In the genomic region with DNA sequence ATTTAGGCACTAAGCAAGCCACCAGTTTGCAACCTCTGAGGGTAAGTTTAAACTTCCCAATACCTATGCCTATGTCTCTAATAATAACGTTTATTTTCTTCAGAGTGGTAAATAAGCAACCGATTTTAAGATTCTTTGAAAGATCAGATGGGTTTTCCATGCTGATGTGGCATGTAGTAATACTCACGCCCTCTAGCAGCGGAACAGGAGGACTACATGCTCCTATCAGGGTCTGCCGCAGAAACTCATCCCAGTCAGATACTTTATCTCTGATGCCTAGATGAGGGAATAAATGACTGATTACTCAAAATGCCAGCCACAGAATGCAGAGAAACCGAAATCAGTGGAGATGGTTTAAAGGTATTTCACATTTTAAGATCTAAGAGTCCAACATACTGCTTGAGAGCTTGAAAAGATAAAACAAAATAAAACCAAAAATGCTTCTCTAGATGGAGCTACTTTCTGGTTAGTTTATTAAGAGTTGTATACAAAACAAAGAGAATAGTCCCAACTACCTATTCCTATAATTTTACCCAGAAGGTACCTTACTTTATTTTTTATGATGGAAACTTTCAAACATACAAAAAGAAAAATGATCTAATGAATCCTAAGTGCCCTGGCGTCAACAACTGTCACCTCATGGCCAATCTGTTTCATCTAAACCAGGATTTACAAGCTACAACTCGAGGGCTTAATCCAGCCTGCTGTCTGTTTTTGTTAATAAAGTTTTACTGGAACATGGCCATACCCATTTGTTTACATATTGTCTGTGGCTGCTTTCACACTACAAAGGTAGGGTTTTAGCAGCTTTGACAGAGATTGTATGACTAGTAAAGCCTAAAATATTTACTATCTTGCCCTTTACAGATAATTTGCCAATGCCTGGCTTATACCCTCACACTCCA, we compare ENCODE assay signal across 8 cellular contexts. TPM values are rescaled to one million over a fixed set of nuclear protein-coding genes. Genes with fewer than 3 reads are reported as not detected.
DNase-seq lines count a peak whose midpoint lies in the region; ATAC-seq, FAIRE-seq and TF ChIP-seq lines count a peak whose summit lies in the region.

No MANE protein-coding gene starts in this region.

- H3K9me3 ChIP-seq in HEK293 (ENCODE audit: control insufficient read depth, insufficient read depth, low read depth, low read length) (no peaks in the 10 kb centered on the region), endothelial cell of umbilical vein (replicated peaks; ENCODE audit: control insufficient read depth, insufficient read depth, low read length) (no peaks in the 10 kb centered on the region)

- H3K36me3 ChIP-seq in HEK293 (ENCODE audit: control insufficient read depth in 2 of 2, insufficient read depth in 1 of 2, low read length in 2 of 2) = peaks cover 3 to 5% of the 10 kb centered on the region in 2 experiments; a peak in 2 of 3 replicates
- no peaks in the 10 kb centered on the region for H3K36me3 ChIP-seq in endothelial cell of umbilical vein (ENCODE audit: control insufficient read depth in 2 of 2, extremely low read depth in 1 of 2, insufficient read depth in 2 of 2, low read length in 2 of 2)

- H3K79me2 ChIP-seq in endothelial cell of umbilical vein (ENCODE audit: control insufficient read depth, insufficient read depth, low read length) = no peaks in the 10 kb centered on the region

- POLR2A ChIA-PET in HEK293 (lab: Yijun Ruan, JAX) (no interaction called here), endothelial cell of umbilical vein (lab: Charles Lee) (no interaction called here)

- DNase-seq in DMS 273 treated with DMSO at 0.1 percent for 48 hours (lab: John Stamatoyannopoulos, UW) (peak; percentile 9), NCI-H748 (lab: John Stamatoyannopoulos, UW; ENCODE audit: unreplicated experiment) (peak; percentile 36), endothelial cell of umbilical vein (ENCODE audit: low read depth, low spot score) (peak; percentile 59), myocyte (ENCODE audit: low read depth) (peak; percentile 60)
- DNase-seq in activated CD8-positive, alpha-beta memory T cell treated with anti-CD3 and anti-CD28 coated beads, Interleukin-2, amount 50 U/mL, for 1 hour (ENCODE audit: extremely low read depth) = peak; percentile 19
- peak; percentile 18 to 34 for DNase-seq in stimulated activated CD8-positive, alpha-beta memory T cell treated with anti-CD3 and anti-CD28 coated beads, Interleukin-7, amount 100 ng/mL, for 48 hours (ENCODE audit: extremely low read depth in 1 of 2, low read depth in 1 of 2)

- no peaks in the 10 kb centered on the region for H3K9me1 ChIP-seq in endothelial cell of umbilical vein (replicated peaks; ENCODE audit: control insufficient read depth, extremely low read depth, insufficient read depth, low read length)

- intact Hi-C loops in endothelial cell of umbilical vein (cut with micrococcal nuclease) = loop anchor here (1.0 to 2.0 kb wide), 3 partner anchors 84 to 192 kb away; no protein-coding TSS in a partner anchor

- no peak overlapping the region for H3K9ac ChIP-seq in endothelial cell of umbilical vein (replicated peaks; ENCODE audit: extremely low read depth, insufficient read depth, low read length)

- no TSS peak for BruUV-seq in endothelial cell of umbilical vein (replicated peaks; lab: Mats Ljungman, UMichigan)

- no peak overlapping the region for H3K4me2 ChIP-seq in endothelial cell of umbilical vein (ENCODE audit: insufficient read depth, low read length)

- ATAC-seq in HG03521 (IDR thresholded peaks at IDR 0.05; ENCODE audit: unreplicated experiment) = no peak

- peak overlapping the region; percentile 12 for H2AFZ ChIP-seq in endothelial cell of umbilical vein (ENCODE audit: low read depth, low read length)

- H3K27me3 ChIP-seq in endothelial cell of umbilical vein (ENCODE audit: control insufficient read depth in 2 of 2, insufficient read depth in 2 of 2, low read length in 2 of 2) = no peaks in the 10 kb centered on the region

- dilution Hi-C loops in endothelial cell of umbilical vein (cut with MboI; ENCODE audit: extremely low pct_ligation_motif_present, low sequenced_read_pairs) = no loop called here

- FAIRE-seq in endothelial cell of umbilical vein (lab: Jason Lieb, UNC) = peak; percentile 86

- H3K4me1 ChIP-seq in HEK293 (ENCODE audit: control insufficient read depth, insufficient read depth, low read length) (peaks cover 3% of the 10 kb centered on the region; the same call in 1 of the 2 replicates), endothelial cell of umbilical vein (ENCODE audit: control insufficient read depth, extremely low read depth, insufficient read depth, low read length) (no peaks in the 10 kb centered on the region)

- TF ChIP-seq CTCF in HEK293 (tag by site-specific recombination; IDR thresholded peaks at IDR 0.05) (no peak), endothelial cell of umbilical vein (IDR thresholded peaks at IDR 0.05; ENCODE audit: extremely low read depth in 1 of 2, insufficient read depth in 1 of 2, low read depth in 1 of 2, low read length in 2 of 2) (peak; percentile 65 to 72)

- no peak for TF ChIP-seq POLR2A in endothelial cell of umbilical vein (IDR thresholded peaks at IDR 0.05; ENCODE audit: low read depth, low read length)

- H3K4me3 ChIP-seq in HEK293 (ENCODE audit: low read depth, low read length) = no peak overlapping the region
- H3K4me3 ChIP-seq in endothelial cell of umbilical vein (replicated peaks in 1 of 3; ENCODE audit: insufficient read depth in 1 of 3, low read depth in 1 of 3, low read length in 3 of 3) = no peak overlapping the region

- CTCF ChIA-PET in HEK293 (lab: Yijun Ruan, JAX) = interaction anchor here (0.5 to 1.0 kb wide), 9 partner anchors 8 to 52 kb away, joined by 3 to 5 read pairs (median 3); no protein-coding TSS in a partner anchor
- CTCF ChIA-PET in endothelial cell of umbilical vein (lab: Charles Lee) = interaction anchor here (0.6 to 2.4 kb wide), 40 partner anchors 8 to 228 kb away, joined by 3 to 21 read pairs (median 4); a partner anchor contains a TSS

- no peak overlapping the region for H3K27ac ChIP-seq in HEK293 (ENCODE audit: extremely low read depth, low read depth, low read length)
- no peak overlapping the region for H3K27ac ChIP-seq in endothelial cell of umbilical vein (ENCODE audit: insufficient read depth, low read depth, low read length)

- no peaks in the 10 kb centered on the region for H4K20me1 ChIP-seq in endothelial cell of umbilical vein (replicated peaks; ENCODE audit: control insufficient read depth, extremely low read depth, insufficient read depth, low read length)

TF ChIP-seq in HEK293, 187 proteins besides CTCF, POLR2A, EP300 and RAD21 (continues in another document):
- TF ChIP-seq ZNF433 (tag by site-specific recombination; IDR thresholded peaks at IDR 0.05; ENCODE audit: low read depth) (no peak), ZNF629 (tag by site-specific recombination; IDR thresholded peaks at IDR 0.05) (peak; percentile 28; the same call in 1 of the 2 replicates), ZNF335 (tag by site-specific recombination; conservative IDR thresholded peaks at IDR 0.05) (0 out of 2 replicates have a peak, but pooled peaks have one; percentile 15), FEZF1 (tag by site-specific recombination; IDR thresholded peaks at IDR 0.05) (peak; percentile 20; the same call in 1 of the 2 replicates), ZNF214 (tag by site-specific recombination; IDR thresholded peaks at IDR 0.05; ENCODE audit: borderline replicate concordance) (no peak)

TF ChIP-seq in endothelial cell of umbilical vein, 7 proteins besides CTCF, POLR2A, EP300 and RAD21:
- TF ChIP-seq, protein P1, sequence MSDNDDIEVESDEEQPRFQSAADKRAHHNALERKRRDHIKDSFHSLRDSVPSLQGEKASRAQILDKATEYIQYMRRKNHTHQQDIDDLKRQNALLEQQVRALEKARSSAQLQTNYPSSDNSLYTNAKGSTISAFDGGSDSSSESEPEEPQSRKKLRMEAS (IDR thresholded peaks at IDR 0.05; ENCODE audit: insufficient read depth, insufficient read length) = no peak
- TF ChIP-seq EZH2 (IDR thresholded peaks at IDR 0.05; ENCODE audit: borderline replicate concordance, low read depth, low read length, severe bottlenecking) (no peak), JUN (IDR thresholded peaks at IDR 0.05; ENCODE audit: borderline replicate concordance, insufficient read depth, insufficient read length, low read depth) (no peak), MYC (IDR thresholded peaks at IDR 0.05; ENCODE audit: low read depth, low read length) (no peak)

RNA-seq across cellular contexts. Expression of a gene that starts 37.5 kb away (rescaled TPM):
- 18.2 and 19.6 TPM in 2 replicates for total RNA-seq in endothelial cell of umbilical vein
- 24.0 and 25.9 TPM in 2 replicates for polyA plus RNA-seq in endothelial cell of umbilical vein
- 16.1 and 18.1 TPM in 2 replicates for polyA plus RNA-seq in endothelial cell of umbilical vein (2011; cell fraction: cytosol; rRNA removed)
- 24.3 and 45.2 TPM in 2 replicates for polyA plus RNA-seq in endothelial cell of umbilical vein (2011; cell fraction: nucleus; rRNA removed)
- polyA plus RNA-seq in endothelial cell of umbilical vein (2012) = 11.7 and 12.7 TPM in 2 replicates
- polyA minus RNA-seq in endothelial cell of umbilical vein = 13.3 and 13.8 TPM in 2 replicates
- 6.3 TPM for polyA minus RNA-seq in endothelial cell of umbilical vein (2011; cell fraction: cytosol; rRNA and poly(A)+ RNA removed)
- 13.5 and 15.5 TPM in 2 replicates for polyA minus RNA-seq in endothelial cell of umbilical vein (2011; cell fraction: nucleus; rRNA and poly(A)+ RNA removed)
- total RNA-seq in myocyte = 8.9 and 9.2 TPM in 2 replicates
- 17.2 TPM for polyA plus RNA-seq in myocyte (2012)

Comparison
In these comparisons a context has a peak if more than half of its experiments do, and no peak if none do; other contexts are left out.
1. DNase-seq: peak in every context shown above with its lines; median percentile 60 in myocyte; 59 in endothelial cell of umbilical vein; 36 in NCI-H748; 26 in stimulated activated CD8-positive, alpha-beta memory T cell treated with anti-CD3 and anti-CD28 coated beads, Interleukin-7, amount 100 ng/mL, for 48 hours; 19 in activated CD8-positive, alpha-beta memory T cell treated with anti-CD3 and anti-CD28 coated beads, Interleukin-2, amount 50 U/mL, for 1 hour; 9 in DMS 273 treated with DMSO at 0.1 percent for 48 hours.